Comparison of ENCODE assay signal across 29 cellular contexts in genomic region chr17:50839591-50840310, GRCh38. TPM values are rescaled to one million over a fixed set of nuclear protein-coding genes. Genes with fewer than 3 reads are reported as not detected.
"Had no signal": no experiment of that assay in that cellular context is flagged by ENCODE, and none has a peak within 500 bp of the region (broad histone marks: within the 10 kb centered on the region; RNA-seq: fewer than 3 reads in every experiment).

No MANE protein-coding gene starts in this region.

- H3K9me3 Mint-ChIP-seq: activated CD4-positive, alpha-beta T cell treated with anti-CD3 and anti-CD28 coated beads, Interleukin-2, amount 10 ng/mL, durations not matched to agents 7 days and 5 days; activated CD8-positive, alpha-beta T cell treated with anti-CD3 and anti-CD28 coated beads for 36 hours; activated T-helper 2 cell treated with anti-CD3 and anti-CD28 coated beads, Interferon-gamma antibody, Interleukin-2, Interleukin-4, amounts not matched to agents 10 μg/mL and 5 μg/mL and 100 μg/mL, durations not matched to agents 14 hours and 24 hours and 36 hours; memory B cell; nephron progenitor cell; stimulated activated memory B cell treated with anti-CD40 and anti-IgM and Interleukin-4, amounts not matched to agents 10 μg/mL and 1 μg/mL and 100 μg/mL, for 72 hours had no signal

- ATAC-seq: activated CD8-positive, alpha-beta T cell treated with anti-CD3 and anti-CD28 coated beads for 36 hours; foreskin keratinocyte; left cardiac atrium; sciatic nerve; stimulated activated memory B cell treated with anti-CD40 and anti-IgM and Interleukin-4, amounts not matched to agents 10 μg/mL and 1 μg/mL and 100 μg/mL, for 72 hours had no signal

- H3K27ac ChIP-seq: adrenal gland, ascending aorta, foreskin keratinocyte, hepatocyte, SK-N-MC, thoracic aorta, upper lobe of left lung, VCaP had no signal

- H3K27ac Mint-ChIP-seq: activated CD4-positive, alpha-beta T cell treated with anti-CD3 and anti-CD28 coated beads, Interleukin-2, amount 10 ng/mL, durations not matched to agents 7 days and 5 days; activated CD8-positive, alpha-beta T cell treated with anti-CD3 and anti-CD28 coated beads for 36 hours; activated naive CD8-positive, alpha-beta T cell; activated T-helper 2 cell treated with anti-CD3 and anti-CD28 coated beads, Interferon-gamma antibody, Interleukin-2, Interleukin-4, amounts not matched to agents 10 μg/mL and 5 μg/mL and 100 μg/mL, durations not matched to agents 14 hours and 24 hours and 36 hours; memory B cell; nephron progenitor cell; stimulated activated memory B cell treated with anti-CD40 and anti-IgM and Interleukin-4, amounts not matched to agents 10 μg/mL and 1 μg/mL and 100 μg/mL, for 72 hours had no signal

- H3K27me3 ChIP-seq: adrenal gland, ascending aorta, hepatocyte, upper lobe of left lung had no signal

- H3K9me3 ChIP-seq: adrenal gland, ascending aorta, thoracic aorta, upper lobe of left lung had no signal

- H3K4me3 ChIP-seq: adrenal gland, ascending aorta, hepatocyte, SK-N-MC, thoracic aorta, upper lobe of left lung had no signal

- H3K27me3 Mint-ChIP-seq: activated naive CD8-positive, alpha-beta T cell had no signal

- DNase-seq: activated CD4-positive, alpha-beta T cell treated with anti-CD3 and anti-CD28 coated beads, Interleukin-2, amount 10 ng/mL, durations not matched to agents 7 days and 5 days; activated CD4-positive, CD25-positive, alpha-beta regulatory T cell treated with anti-CD3 and anti-CD28 coated beads, Interleukin-2, amount 50 U/mL, for 72 hours; activated CD8-positive, alpha-beta T cell treated with anti-CD3 and anti-CD28 coated beads for 36 hours; activated naive CD4-positive, alpha-beta T cell; activated T-cell treated with anti-CD3 and anti-CD28 coated beads, Interleukin-2, amount 50 U/mL, for 1 hour; cortex of kidney; effector CD4-positive, alpha-beta T cell; foreskin keratinocyte; left cardiac atrium; nephron progenitor cell; occipital lobe; small intestine; stimulated activated CD4-positive, alpha-beta T cell treated with anti-CD3 and anti-CD28 coated beads, Interleukin-15, amount 100 ng/mL, for 24 hours; SW 1271 had no signal

- H3K36me3 ChIP-seq: adrenal gland, ascending aorta, thoracic aorta, upper lobe of left lung had no signal

- H3K4me3 Mint-ChIP-seq: activated CD4-positive, alpha-beta T cell treated with anti-CD3 and anti-CD28 coated beads, Interleukin-2, amount 10 ng/mL, durations not matched to agents 7 days and 5 days; activated CD8-positive, alpha-beta T cell treated with anti-CD3 and anti-CD28 coated beads for 36 hours; activated naive CD8-positive, alpha-beta T cell; memory B cell; nephron progenitor cell; stimulated activated memory B cell treated with anti-CD40 and anti-IgM and Interleukin-4, amounts not matched to agents 10 μg/mL and 1 μg/mL and 100 μg/mL, for 72 hours had no signal

- H3K4me1 ChIP-seq: adrenal gland, ascending aorta had no signal

- H3K36me3 Mint-ChIP-seq: activated naive CD8-positive, alpha-beta T cell; memory B cell; stimulated activated memory B cell treated with anti-CD40 and anti-IgM and Interleukin-4, amounts not matched to agents 10 μg/mL and 1 μg/mL and 100 μg/mL, for 72 hours had no signal

RNA-seq across cellular contexts. Expression of gene WFIKKN2, which starts 4.4 kb away (rescaled TPM):
- total RNA-seq: activated CD4-positive, alpha-beta T cell treated with anti-CD3 and anti-CD28 coated beads, Interleukin-2, amount 10 ng/mL, durations not matched to agents 7 days and 5 days; activated CD8-positive, alpha-beta T cell treated with anti-CD3 and anti-CD28 coated beads for 36 hours; activated T-helper 2 cell treated with anti-CD3 and anti-CD28 coated beads, Interferon-gamma antibody, Interleukin-2, Interleukin-4, amounts not matched to agents 10 μg/mL and 5 μg/mL and 100 μg/mL, durations not matched to agents 14 hours and 24 hours and 36 hours; ascending aorta; foreskin keratinocyte; glomerular endothelial cell; mononuclear cell; T-helper 2 cell treated with Interferon-gamma antibody and Interleukin-4, amounts not matched to agents 100 ng/mL and 5 ng/mL, for 36 hours had no signal
